In genomic region chr7:156854654-156855053, GRCh38 we compare ENCODE assay signal across 32 cellular contexts.
"Had no signal": no experiment of that assay in that cellular context is flagged by ENCODE, and none has a peak within 500 bp of the region (broad histone marks: within the 10 kb centered on the region; RNA-seq: fewer than 3 reads in every experiment).

No MANE protein-coding gene starts in this region.

- ATAC-seq: activated CD8-positive, alpha-beta T cell treated with anti-CD3 and anti-CD28 coated beads for 36 hours; activated naive CD4-positive, alpha-beta T cell treated with anti-CD3 and anti-CD28 coated beads, Interleukin-2, amount 50 U/mL, for 72 hours; activated T-helper 17 cell treated with anti-CD3 and anti-CD28 coated beads, Interleukin-2, amount 50 U/mL, for 72 hours; body of pancreas had no signal

- DNase-seq: activated B cell treated with CpG ODN at 0.5 μM for 24 hours; activated CD4-positive, alpha-beta memory T cell treated with anti-CD3 and anti-CD28 coated beads for 36 hours; activated CD4-positive, alpha-beta T cell treated with anti-CD3 and anti-CD28 coated beads for 4 hours; activated CD4-positive, alpha-beta T cell treated with anti-CD3 and anti-CD28 coated beads, Interleukin-2, amount 10 ng/mL, durations not matched to agents 24 days and 14 days; activated CD4-positive, alpha-beta T cell treated with anti-CD3 and anti-CD28 coated beads, Interleukin-2, amount 50 U/mL, for 1 hour; activated CD4-positive, alpha-beta T cell treated with anti-CD3 and anti-CD28 coated beads, Interleukin-2, amount 50 U/mL, for 4 hours; activated CD4-positive, CD25-positive, alpha-beta regulatory T cell treated with anti-CD3 and anti-CD28 coated beads, Interleukin-2, amount 50 U/mL, for 72 hours; activated CD8-positive, alpha-beta memory T cell treated with anti-CD3 and anti-CD28 coated beads, Interleukin-2, amount 50 U/mL, for 4 hours; activated CD8-positive, alpha-beta T cell treated with anti-CD3 and anti-CD28 coated beads for 36 hours; activated effector memory CD4-positive, alpha-beta T cell treated with anti-CD3 and anti-CD28 coated beads, Interleukin-2, amount 50 U/mL, for 16 hours; activated gamma-delta T cell treated with Interleukin-2 at 50 U/mL for 16 hours; activated naive CD4-positive, alpha-beta T cell; activated naive CD4-positive, alpha-beta T cell treated with anti-CD3 and anti-CD28 coated beads for 36 hours; activated naive CD4-positive, alpha-beta T cell treated with anti-CD3 and anti-CD28 coated beads, Interleukin-2, amount 50 U/mL, for 16 hours; activated naive CD8-positive, alpha-beta T cell treated with anti-CD3 and anti-CD28 coated beads for 36 hours; activated T-cell treated with anti-CD3 and anti-CD28 coated beads for 4 hours; activated T-cell treated with anti-CD3 and anti-CD28 coated beads, Interleukin-2, amount 50 U/mL, for 1 hour; activated T-cell treated with anti-CD3 and anti-CD28 coated beads, Interleukin-2, amount 50 U/mL, for 48 hours; adrenal gland; amniotic stem cell; aorta; body of pancreas; brain microvascular endothelial cell; central memory CD4-positive, alpha-beta T cell; T-helper 2 cell; T-helper 9 cell had no signal

- H3K9me3 ChIP-seq: body of pancreas had no signal

- H3K27me3 ChIP-seq: adrenal gland, body of pancreas, brain microvascular endothelial cell, breast epithelium had no signal

- H3K4me3 ChIP-seq: adrenal gland, body of pancreas, breast epithelium had no signal

- H3K27ac ChIP-seq: adrenal gland, body of pancreas, brain microvascular endothelial cell, breast epithelium, VCaP had no signal

- H3K36me3 ChIP-seq: brain microvascular endothelial cell, breast epithelium had no signal

- H3K4me1 ChIP-seq: body of pancreas, breast epithelium had no signal

- FAIRE-seq: astrocyte, TTC549 had no signal
